Comparison of ENCODE assay signal across 15 cellular contexts in the genomic region with DNA sequence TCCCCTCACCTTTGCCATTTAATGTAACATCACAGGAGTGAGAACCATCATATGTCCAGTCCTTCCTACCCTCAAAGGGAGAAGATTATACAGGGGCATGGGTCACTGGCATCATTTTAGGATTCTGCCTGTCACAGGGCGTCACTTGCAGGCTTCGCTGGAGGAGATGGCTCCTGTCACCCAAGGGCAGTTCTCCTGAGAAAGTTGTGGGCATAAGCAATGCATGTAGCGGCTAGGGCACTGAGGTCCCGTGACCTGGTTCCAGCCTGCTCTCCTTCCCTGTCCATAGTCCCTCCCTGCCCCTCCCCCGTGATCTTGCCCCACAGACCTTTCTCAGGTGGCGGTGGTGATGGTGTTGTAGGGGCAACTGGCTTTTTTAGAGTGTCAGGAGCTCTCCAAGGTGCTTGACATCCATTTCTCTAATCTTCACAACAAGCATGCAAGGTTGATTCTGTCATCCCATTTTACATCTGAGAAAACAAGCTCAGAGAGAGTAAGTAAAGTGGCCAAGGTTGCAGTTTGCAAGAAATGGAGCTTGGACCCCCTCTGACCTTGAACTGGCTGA.
A peak's percentile ranks its signal among the peaks of the same experiment; 100 is the strongest.
DNase-seq lines count a peak whose midpoint lies in the region; ATAC-seq and TF ChIP-seq lines count a peak whose summit lies in the region.
"Had no signal": no experiment of that assay in that cellular context is flagged by ENCODE, and none has a peak within 500 bp of the region (broad histone marks: within the 10 kb centered on the region; RNA-seq: fewer than 3 reads in every experiment).

No MANE protein-coding gene starts in this region.

- no peak overlapping the region for H3K27ac ChIP-seq in cardiac muscle cell
- H3K27ac ChIP-seq in PC-3 (ENCODE audit: low read length), result no peak overlapping the region
- H3K27ac ChIP-seq in esophagus muscularis mucosa (replicated peaks in 1 of 4), result no peak overlapping the region
- no peak overlapping the region for H3K27ac ChIP-seq in vagina

- 92% methylated on average over 5 of the region's 6 CpGs for WGBS in esophagus muscularis mucosa

- no peaks in the 10 kb centered on the region for H3K9me2 ChIP-seq in PC-3 (replicated peaks; ENCODE audit: low read length)

- TF ChIP-seq CTCF in cardiac muscle cell (IDR thresholded peaks at IDR 0.05; ENCODE audit: low read depth, low read length) (no peak), PC-3 (conservative IDR thresholded peaks at IDR 0.05; ENCODE audit: low read depth, low read length) (no peak), esophagus muscularis mucosa (IDR thresholded peaks at IDR 0.05) (no peak), vagina (IDR thresholded peaks at IDR 0.05) (no peak)

- H3K4me3 ChIP-seq in cardiac muscle cell, result no peak overlapping the region
- H3K4me3 ChIP-seq in PC-3 (ENCODE audit: low read length), result no peak overlapping the region
- H3K4me3 ChIP-seq in esophagus muscularis mucosa, result no peak overlapping the region
- H3K4me3 ChIP-seq in vagina, result no peak overlapping the region

- no peak overlapping the region for H3K9ac ChIP-seq in PC-3 (ENCODE audit: low read length)

- H3K9me3 ChIP-seq in cardiac muscle cell (ENCODE audit: low read depth), result no peaks in the 10 kb centered on the region
- no peaks in the 10 kb centered on the region for H3K9me3 ChIP-seq in PC-3 (ENCODE audit: low read length)
- H3K9me3 ChIP-seq in esophagus muscularis mucosa, result no peaks in the 10 kb centered on the region
- H3K9me3 ChIP-seq in vagina, result no peaks in the 10 kb centered on the region

- H3K27me3 ChIP-seq in cardiac muscle cell, result no peaks in the 10 kb centered on the region
- H3K27me3 ChIP-seq in PC-3 (ENCODE audit: low read length), result peaks cover 44% of the 10 kb centered on the region
- H3K27me3 ChIP-seq in esophagus muscularis mucosa, result no peaks in the 10 kb centered on the region
- no peaks in the 10 kb centered on the region for H3K27me3 ChIP-seq in vagina

- intact Hi-C loops in Right ventricle myocardium inferior (cut with DNase I) (no loop called here), PC-3 (cut with micrococcal nuclease) (no loop called here), esophagus muscularis mucosa (cut with DNase I) (no loop called here), vagina (cut with DNase I) (no loop called here)

- TF ChIP-seq EP300 in esophagus muscularis mucosa (IDR thresholded peaks at IDR 0.05), result no peak

- POLR2A ChIA-PET in PC-3 (lab: Charles Lee; ENCODE audit: unreplicated experiment), result no interaction called here

- H3F3A ChIP-seq in PC-3 (ENCODE audit: low read length, unreplicated experiment), result no peaks in the 10 kb centered on the region

- ATAC-seq in Right ventricle myocardium inferior (no peak), PC-3 (no peak), HG03342 (IDR thresholded peaks at IDR 0.05; ENCODE audit: unreplicated experiment) (no peak), GM18909 (IDR thresholded peaks at IDR 0.05; ENCODE audit: poor library complexity, unreplicated experiment) (no peak), HG03565 (IDR thresholded peaks at IDR 0.05; ENCODE audit: unreplicated experiment) (no peak)

- TF ChIP-seq POLR2A in esophagus muscularis mucosa (IDR thresholded peaks at IDR 0.05; ENCODE audit: low read depth) (no peak), vagina (IDR thresholded peaks at IDR 0.05) (no peak)

- H3K4me2 ChIP-seq in PC-3 (ENCODE audit: low read length), result no peak overlapping the region

- CTCF ChIA-PET in PC-3 (lab: Charles Lee), result no interaction called here

- no peak overlapping the region for H2AFZ ChIP-seq in PC-3 (ENCODE audit: low read length)

- DNase-seq in cardiac muscle cell (ENCODE audit: low read depth in 1 of 2, low spot score in 1 of 2) (peak; percentile 4 to 43), Right ventricle myocardium inferior (ENCODE audit: missing footprints) (no peak), PC-3 (peak; percentile 6), esophagus muscularis mucosa (ENCODE audit: extremely low spot score) (peak; percentile 31), vagina (ENCODE audit: extremely low spot score in 2 of 2) (peak; percentile 55 to 81)
- DNase-seq: C1 segment of cervical spinal cord, DMS 273 treated with DMSO at 0.1 percent for 48 hours, EL, HFFc6, NCI-H1048, NCI-H1694, NCI-H69 had no signal

- no peaks in the 10 kb centered on the region for H3K4me1 ChIP-seq in cardiac muscle cell (ENCODE audit: low read depth)
- no peaks in the 10 kb centered on the region for H3K4me1 ChIP-seq in PC-3 (ENCODE audit: insufficient read depth, low read length)
- H3K4me1 ChIP-seq in esophagus muscularis mucosa, result peaks cover 13 to 38% (median 37%) of the 10 kb centered on the region in 4 donors
- H3K4me1 ChIP-seq in vagina, result peaks cover 21% of the 10 kb centered on the region

- no peaks in the 10 kb centered on the region for H4K20me1 ChIP-seq in PC-3 (ENCODE audit: low read length)

- H3K36me3 ChIP-seq in cardiac muscle cell (no peaks in the 10 kb centered on the region), PC-3 (ENCODE audit: low read depth, low read length) (no peaks in the 10 kb centered on the region), esophagus muscularis mucosa (no peaks in the 10 kb centered on the region), vagina (no peaks in the 10 kb centered on the region)

- BruUV-seq in PC-3 (replicated peaks; lab: Mats Ljungman, UMichigan), result no TSS peak

- no peaks in the 10 kb centered on the region for H3K79me2 ChIP-seq in PC-3 (ENCODE audit: low read length)
